In genomic region chr7:100865372-100865911, GRCh38 we compare ENCODE assay signal across 10 cellular contexts. TPM values are rescaled to one million over a fixed set of nuclear protein-coding genes. Genes with fewer than 3 reads are reported as not detected.
DNase-seq lines count a peak whose midpoint lies in the region; ATAC-seq and TF ChIP-seq lines count a peak whose summit lies in the region.
"Had no signal": no experiment of that assay in that cellular context is flagged by ENCODE, and none has a peak within 500 bp of the region (broad histone marks: within the 10 kb centered on the region; RNA-seq: fewer than 3 reads in every experiment).

No MANE protein-coding gene starts in this region.

- DNase-seq in H4 (ENCODE audit: low spot score) (peak; percentile 92), astrocyte of the spinal cord (ENCODE audit: low read depth, low spot score) (peak; percentile 47), RPMI8226 (no peak)

- H3K4me1 ChIP-seq in mucosa of stomach (ENCODE audit: control insufficient read depth, insufficient read depth, low read length) = peaks cover 25% of the 10 kb centered on the region

- H3K27me3 ChIP-seq in mucosa of stomach (ENCODE audit: control insufficient read depth, insufficient read depth, low read length) = no peaks in the 10 kb centered on the region
- H3K27me3 ChIP-seq: pancreas, SJSA1 had no signal

- H3K4me3 ChIP-seq in astrocyte of the spinal cord (ENCODE audit: low read depth, low read length) (no peak overlapping the region), mucosa of stomach (ENCODE audit: low read length) (no peak overlapping the region)
- H3K4me3 ChIP-seq: SJSA1 had no signal

- no peaks in the 10 kb centered on the region for H3K9me3 ChIP-seq in mucosa of stomach (ENCODE audit: control insufficient read depth, low read length)
- H3K9me3 ChIP-seq: pancreas, SJSA1 had no signal

- ATAC-seq in HG02970 (IDR thresholded peaks at IDR 0.05; ENCODE audit: low FRiP score, unreplicated experiment) = no peak
- no peak for ATAC-seq in HG02840 (IDR thresholded peaks at IDR 0.05; ENCODE audit: low FRiP score, unreplicated experiment)
- no peak for ATAC-seq in GM19328 (IDR thresholded peaks at IDR 0.05; ENCODE audit: unreplicated experiment)

- H3K27ac ChIP-seq in 22Rv1 = peak overlapping the region; percentile 84
- H3K27ac ChIP-seq: SJSA1 had no signal

- H3K9ac ChIP-seq in mucosa of stomach (ENCODE audit: low read length) = peak overlapping the region; percentile 96

- no peaks in the 10 kb centered on the region for H3K36me3 ChIP-seq in mucosa of stomach (ENCODE audit: control insufficient read depth, insufficient read depth, low read length)
- H3K36me3 ChIP-seq: pancreas had no signal

- in situ Hi-C loops in astrocyte of the spinal cord (cut with HindIII; ENCODE audit: low sequenced_read_pairs) = no loop called here

- peak; percentile 11; the same call in 1 of the 2 replicates for TF ChIP-seq CTCF in 22Rv1 (IDR thresholded peaks at IDR 0.05)
- no peak for TF ChIP-seq CTCF in astrocyte of the spinal cord (IDR thresholded peaks at IDR 0.05; ENCODE audit: low read depth, low read length)

RNA-seq across cellular contexts. Expression of gene TRIP6, which starts 1.7 kb away (rescaled TPM):
- 78.5 and 95.5 TPM in 2 replicates for total RNA-seq in H4 (2014; rRNA removed; shearing (Covaris generic))

RNA-seq across cellular contexts. Expression of gene SRRT, which starts 9.5 kb away (rescaled TPM):
- total RNA-seq in H4 (2014; rRNA removed; shearing (Covaris generic)) = 44.3 and 46.8 TPM in 2 replicates

RNA-seq across cellular contexts. Expression of gene SLC12A9, which starts 12.9 kb away (rescaled TPM):
- 4.9 and 5.6 TPM in 2 replicates for total RNA-seq in H4 (2014; rRNA removed; shearing (Covaris generic))

RNA-seq across cellular contexts. Expression of gene UFSP1, which starts 24.1 kb away (rescaled TPM):
- total RNA-seq in H4 (2014; rRNA removed; shearing (Covaris generic)) = 6.3 and 6.7 TPM in 2 replicates

RNA-seq across cellular contexts. Expression of gene ACHE, which starts 30.2 kb away (rescaled TPM):
- total RNA-seq in H4 (2014; rRNA removed; shearing (Covaris generic)) = 0.15 TPM in 1 of 2 replicates, not detected in the other
